ENCODE assay signal across 31 cellular contexts in genomic region chr18:80178935-80179818, GRCh38.
A peak's percentile ranks its signal among the peaks of the same experiment; 100 is the strongest.
DNase-seq lines count a peak whose midpoint lies in the region; ATAC-seq, FAIRE-seq and TF ChIP-seq lines count a peak whose summit lies in the region.
"Had no signal": no experiment of that assay in that cellular context is flagged by ENCODE, and none has a peak within 500 bp of the region (broad histone marks: within the 10 kb centered on the region; RNA-seq: fewer than 3 reads in every experiment).

No MANE protein-coding gene starts in this region.

- in situ Hi-C loops in GM12878 (cut with MboI): no loop called here

- no peaks in the 10 kb centered on the region for H3K9me3 ChIP-seq in GM12878 (replicated peaks; ENCODE audit: control insufficient read depth, insufficient read depth, low read length)
- no peaks in the 10 kb centered on the region for H3K9me3 ChIP-seq in thymus (ENCODE audit: control insufficient read depth)
- H3K9me3 ChIP-seq: colonic mucosa, ovary had no signal

- no TSS peak for BruUV-seq in GM12878 (replicated peaks; lab: Mats Ljungman, UMichigan)

- 0 out of 2 replicates have a peak overlapping the region, but pooled peaks have one; percentile 25 for H3K4me2 ChIP-seq in GM12878 (ENCODE audit: control insufficient read depth, insufficient read depth)
- H3K4me2 ChIP-seq: GM23338 had no signal

- no peak for TF ChIP-seq RAD21 in GM12878 (IDR thresholded peaks at IDR 0.05; ENCODE audit: insufficient read depth, low read depth, low read length)

- H3K27ac ChIP-seq in GM12878 (ENCODE audit: control insufficient read depth, insufficient read depth) (no peak overlapping the region), foreskin keratinocyte (peak overlapping the region; percentile 93), thymus (ENCODE audit: low read depth) (peak overlapping the region; percentile 55)
- H3K27ac ChIP-seq: cardiac muscle cell, colonic mucosa, ovary, SK-N-MC had no signal

- WGBS in GM12878 (ENCODE audit: insufficient coverage, insufficient replicate concordance, low lambda C conversion rate, missing lambda C conversion rate): 33% methylated on average over 30 of the region's 30 CpGs
- WGBS in thymus: 84% methylated on average over 30 of the region's 30 CpGs

- no peak overlapping the region for H3K9ac ChIP-seq in GM12878 (ENCODE audit: control insufficient read depth, insufficient read depth, low read length)

- CTCF ChIA-PET in GM12878 (lab: Yijun Ruan, JAX): interaction anchor here (0.6 to 3.3 kb wide), 6 partner anchors 16 to 45 kb away, joined by 3 to 8 read pairs (median 4); no protein-coding TSS in a partner anchor

- H2AFZ ChIP-seq in GM12878 (ENCODE audit: control insufficient read depth, low read depth, low read length): no peak overlapping the region
- H2AFZ ChIP-seq: GM23338 had no signal

- intact Hi-C loops in GM12878 (cut with micrococcal nuclease; ENCODE audit: unreplicated experiment): no loop called here

- H3K27me3 ChIP-seq in GM12878 (replicated peaks in 1 of 2; ENCODE audit: control insufficient read depth in 2 of 2, insufficient read depth in 2 of 2, low read length in 1 of 2) (no peaks in the 10 kb centered on the region; a peak in 1 of 4 replicates), foreskin keratinocyte (no peaks in the 10 kb centered on the region), thymus (ENCODE audit: control insufficient read depth, insufficient read depth) (no peaks in the 10 kb centered on the region)
- H3K27me3 ChIP-seq: cardiac muscle cell, colonic mucosa, ovary had no signal

- no peak for TF ChIP-seq EP300 in GM12878 (IDR thresholded peaks at IDR 0.05; ENCODE audit: borderline replicate concordance in 1 of 2, control insufficient read depth in 1 of 2, low read depth in 2 of 2, low read length in 2 of 2)

- H3K4me3 ChIP-seq in GM12878 (no peak overlapping the region), thymus (ENCODE audit: low read length) (no peak overlapping the region)
- H3K4me3 ChIP-seq: cardiac muscle cell, colonic mucosa, GM23338, ovary, SK-N-MC had no signal

- no peak for TF ChIP-seq POLR2A in GM12878 (IDR thresholded peaks at IDR 0.05; ENCODE audit: low read depth, low read length)

- POLR2A ChIA-PET in GM12878 (lab: Charles Lee): interaction anchor here (0.6 to 1.7 kb wide), 9 partner anchors 11 to 68 kb away, joined by 3 to 7 read pairs (median 4); partner anchors contain the start of gene PARD6G

- TF ChIP-seq CTCF in GM12878 (IDR thresholded peaks at IDR 0.05 in 2 of 3, conservative IDR thresholded peaks at IDR 0.05 in 1 of 3; ENCODE audit: control insufficient read depth in 2 of 3, extremely low read depth in 1 of 3, insufficient read depth in 1 of 3, low read depth in 3 of 3, low read length in 3 of 3): no peak
- no peak for TF ChIP-seq CTCF in foreskin keratinocyte (conservative IDR thresholded peaks at IDR 0.05)

- no peaks in the 10 kb centered on the region for H4K20me1 ChIP-seq in GM12878 (ENCODE audit: control insufficient read depth, insufficient read depth)

- RAD21 ChIA-PET in GM12878 (lab: Charles Lee; ENCODE audit: unreplicated experiment): interaction anchor here (0.7 to 2.0 kb wide), 10 partner anchors 12 to 78 kb away, joined by 3 to 9 read pairs (median 6); no protein-coding TSS in a partner anchor

- no peaks in the 10 kb centered on the region for H3K79me2 ChIP-seq in GM12878 (ENCODE audit: control insufficient read depth, insufficient read depth, low read length)

- no peak for FAIRE-seq in GM12878 (lab: Jason Lieb, UNC)
- FAIRE-seq: HepG2, islet of Langerhans, small intestine had no signal

- no peak for DNase-seq in GM12878 (ENCODE audit: low read depth, low spot score)
- DNase-seq in foreskin keratinocyte: peak; percentile 91 to 93
- DNase-seq in NCI-H510A (lab: John Stamatoyannopoulos, UW): no peak
- no peak for DNase-seq in AG08395 (ENCODE audit: low spot score)
- DNase-seq in SK-N-DZ (ENCODE audit: low spot score): no peak
- DNase-seq in stimulated activated CD4-positive, alpha-beta T cell treated with anti-CD3 and anti-CD28 coated beads, Interleukin-1b, Interleukin-23, amount 100 ng/mL, for 48 hours: no peak
- DNase-seq: ACHN; activated CD4-positive, alpha-beta memory T cell treated with anti-CD3 and anti-CD28 coated beads, Interleukin-2, amount 10 ng/mL, durations not matched to agents 7 days and 5 days; activated CD4-positive, CD25-positive, alpha-beta regulatory T cell treated with anti-CD3 and anti-CD28 coated beads, Interleukin-2, amount 50 U/mL, for 72 hours; activated naive CD4-positive, alpha-beta T cell treated with anti-CD3 and anti-CD28 coated beads, Interleukin-2, amount 50 U/mL, for 16 hours; C1 segment of cervical spinal cord; Calu3; colonic mucosa; DND-41; effector memory CD8-positive, alpha-beta T cell; HFFc6; naive thymus-derived CD8-positive, alpha-beta T cell; NCI-H1092 treated with DMSO at 0.1 percent for 48 hours; retina; RPMI8226; trophoblast cell had no signal

- SMC1A ChIA-PET in GM12878 (lab: Charles Lee; ENCODE audit: uncharacterized antibody, unreplicated experiment): interaction anchor here (1.0 to 1.6 kb wide), 4 partner anchors 15 to 64 kb away, joined by 3 to 7 read pairs (median 5); no protein-coding TSS in a partner anchor

- H3K4me1 ChIP-seq in GM12878 (ENCODE audit: control insufficient read depth, insufficient read depth, low read length): peaks cover 10% of the 10 kb centered on the region
- H3K4me1 ChIP-seq in foreskin keratinocyte: peaks cover 24% of the 10 kb centered on the region
- no peaks in the 10 kb centered on the region for H3K4me1 ChIP-seq in thymus (ENCODE audit: control insufficient read depth, insufficient read depth, low read length)
- H3K4me1 ChIP-seq: colonic mucosa had no signal

- ATAC-seq in GM19025 (IDR thresholded peaks at IDR 0.05; ENCODE audit: low read depth, unreplicated experiment) (peak; percentile 36), GM12878 (peak; percentile 76), foreskin keratinocyte (peak; percentile 81)
- ATAC-seq: activated T-helper 17 cell treated with anti-CD3 and anti-CD28 coated beads, Interleukin-2, amount 50 U/mL, for 72 hours; effector memory CD8-positive, alpha-beta T cell; GM23338; HepG2; naive thymus-derived CD8-positive, alpha-beta T cell had no signal

- no peaks in the 10 kb centered on the region for H3K36me3 ChIP-seq in GM12878 (ENCODE audit: control insufficient read depth in 2 of 2, insufficient read depth in 2 of 2, low read length in 1 of 2)
- no peaks in the 10 kb centered on the region for H3K36me3 ChIP-seq in thymus (ENCODE audit: control insufficient read depth, insufficient read depth)
- H3K36me3 ChIP-seq: cardiac muscle cell, colonic mucosa, ovary had no signal

TF ChIP-seq in GM12878, 131 proteins besides CTCF, POLR2A, EP300 and RAD21:
- TF ChIP-seq BHLHE40 (IDR thresholded peaks at IDR 0.05; ENCODE audit: borderline replicate concordance in 1 of 2, low read depth in 2 of 2, low read length in 1 of 2) (peak in 1 of 2 experiments; percentile 64; a peak in 1 of 4 replicates), JUNB (IDR thresholded peaks at IDR 0.05) (no peak), RAD51 (IDR thresholded peaks at IDR 0.05) (peak; percentile 23; the same call in 1 of the 2 replicates), ATF7 (IDR thresholded peaks at IDR 0.05; ENCODE audit: low read depth) (peak; percentile 63; the same call in 1 of the 2 replicates), MYB (IDR thresholded peaks at IDR 0.05; ENCODE audit: borderline replicate concordance, low read depth, low read length) (no peak), MLLT1 (IDR thresholded peaks at IDR 0.05) (0 out of 2 replicates have a peak, but pooled peaks have one; percentile 10)
TF ChIP-seq in GM12878: peak in this region for 4.

Comparison
In these comparisons a context has a peak if more than half of its experiments do, and no peak if none do; other contexts are left out.
1. DNase-seq: peak in foreskin keratinocyte (2 of 2); none in GM12878 (single experiment), NCI-H510A (single experiment), AG08395 (single experiment), SK-N-DZ (single experiment) and stimulated activated CD4-positive, alpha-beta T cell treated with anti-CD3 and anti-CD28 coated beads, Interleukin-1b, Interleukin-23, amount 100 ng/mL, for 48 hours (single experiment).
2. Peak in every context shown above with its lines, with median percentiles within 50 percentile points of each other: ATAC-seq.